In the genomic region with DNA sequence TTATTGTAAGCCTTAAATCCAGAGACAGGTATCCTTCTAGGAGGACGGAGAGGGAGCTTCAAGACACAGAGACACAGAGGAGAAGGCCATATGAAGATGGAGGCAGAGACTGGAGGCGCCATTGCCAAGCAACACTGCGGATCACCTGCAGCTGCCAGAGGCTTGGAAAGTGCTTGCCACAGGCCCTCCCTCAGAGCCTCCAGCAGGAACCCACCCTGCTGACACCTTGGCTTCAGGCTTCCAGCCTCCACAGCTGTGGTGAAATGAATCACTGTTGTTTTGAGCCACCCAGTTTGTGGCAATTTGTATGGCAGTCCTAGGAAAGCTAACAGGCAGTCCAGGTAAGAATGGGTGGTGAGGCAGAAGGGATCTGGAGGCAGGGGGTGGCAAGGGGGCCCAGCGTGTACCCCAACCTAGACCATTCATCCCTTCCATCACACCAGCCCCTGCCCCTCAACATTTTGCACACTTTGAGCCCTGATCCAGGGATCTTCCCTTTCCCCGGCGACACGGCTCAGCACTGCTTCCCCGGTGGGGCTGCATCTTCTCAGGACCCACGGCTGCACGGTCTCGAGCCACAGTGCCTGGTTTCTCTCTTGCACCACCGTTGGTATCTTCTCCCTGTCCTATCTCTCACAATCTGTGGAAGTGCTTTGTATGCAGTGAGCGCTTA, we compare ENCODE assay signal across 1 cellular context.
TF ChIP-seq lines count a peak whose summit lies in the region.

No MANE protein-coding gene starts in this region.

TF ChIP-seq in GM12891, 5 proteins besides CTCF, POLR2A, EP300 and RAD21:
- TF ChIP-seq POU2F2 (IDR thresholded peaks at IDR 0.05; ENCODE audit: low read depth, low read length): no peak
- TF ChIP-seq POLR2AphosphoS5 (IDR thresholded peaks at IDR 0.05; ENCODE audit: low read depth, low read length): no peak
- TF ChIP-seq SPI1 (IDR thresholded peaks at IDR 0.05; ENCODE audit: low read depth, low read length): no peak
- TF ChIP-seq PAX5 (IDR thresholded peaks at IDR 0.05; ENCODE audit: insufficient read depth, low read length, severe bottlenecking): no peak
- TF ChIP-seq TAF1 (IDR thresholded peaks at IDR 0.05; ENCODE audit: low read depth, low read length): no peak
